In genomic region chrX:39596437-39596836, GRCh38 we compare ENCODE assay signal across 23 cellular contexts.
"Had no signal": no experiment of that assay in that cellular context is flagged by ENCODE, and none has a peak within 500 bp of the region (broad histone marks: within the 10 kb centered on the region; RNA-seq: fewer than 3 reads in every experiment).

No MANE protein-coding gene starts in this region.

- H3K27ac Mint-ChIP-seq: IgD-negative memory B cell had no signal

- H3K36me3 Mint-ChIP-seq: IgD-negative memory B cell had no signal

- H3K9me3 ChIP-seq: SJSA1 had no signal

- H3K36me3 ChIP-seq: SJSA1 had no signal

- ATAC-seq: K562 had no signal

- H3K27me3 ChIP-seq: SJSA1 had no signal

- H3K4me3 Mint-ChIP-seq: IgD-negative memory B cell had no signal

- H3K4me3 ChIP-seq: K562, SJSA1, SK-N-MC had no signal

- H3K27ac ChIP-seq: HL-60, KMS-11, SJSA1, SK-N-MC had no signal

- DNase-seq: Kasumi-1, MM.1S, NCI-H1092 treated with DMSO at 0.1 percent for 48 hours, NCI-H1436, NCI-H187, NCI-H2029, NCI-H2081 treated with DMSO at 0.1 percent for 48 hours, NCI-H2171, NCI-H226, NCI-H446, NCI-H510A, NCI-H524 treated with DMSO at 0.1 percent for 48 hours, NCI-H69, NCI-H774, Right ventricle myocardium superior, RPMI8226, SIG-M5 had no signal

- H3K4me1 Mint-ChIP-seq: IgD-negative memory B cell had no signal
